ENCODE assay signal across 23 cellular contexts in the genomic region with DNA sequence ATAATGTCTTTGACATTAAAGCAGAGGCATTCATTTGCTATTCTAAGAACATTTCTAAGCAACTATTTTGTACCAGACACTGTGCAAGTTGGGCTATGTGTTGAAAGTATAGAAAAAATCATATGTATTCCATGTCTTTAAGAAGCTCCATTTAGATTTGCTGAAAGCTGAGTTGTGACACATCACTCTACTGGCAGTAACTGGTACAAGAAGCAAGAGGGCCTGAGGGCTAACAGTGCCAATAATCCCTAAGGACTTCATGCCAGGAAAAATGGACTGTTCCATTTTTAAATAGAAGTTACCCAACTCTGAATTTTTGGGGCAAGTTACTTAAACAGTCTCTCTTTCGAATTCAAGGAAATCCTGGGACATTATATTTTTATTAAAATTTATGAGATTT.
A peak's percentile ranks its signal among the peaks of the same experiment; 100 is the strongest.
DNase-seq lines count a peak whose midpoint lies in the region; ATAC-seq, FAIRE-seq and TF ChIP-seq lines count a peak whose summit lies in the region.
"Had no signal": no experiment of that assay in that cellular context is flagged by ENCODE, and none has a peak within 500 bp of the region (broad histone marks: within the 10 kb centered on the region; RNA-seq: fewer than 3 reads in every experiment).

No MANE protein-coding gene starts in this region.

- H3K4me1 ChIP-seq in PC-3 (ENCODE audit: insufficient read depth, low read length) (no peaks in the 10 kb centered on the region), HepG2 (ENCODE audit: insufficient read depth, low read length) (no peaks in the 10 kb centered on the region), suprapubic skin (no peaks in the 10 kb centered on the region)

- H3K4me3 ChIP-seq in PC-3 (ENCODE audit: low read length) = no peak overlapping the region
- H3K4me3 ChIP-seq in HepG2 (replicated peaks in 1 of 3; ENCODE audit: insufficient read depth in 1 of 3, low read depth in 2 of 3, low read length in 3 of 3) = no peak overlapping the region
- no peak overlapping the region for H3K4me3 ChIP-seq in suprapubic skin
- H3K4me3 ChIP-seq: tibial nerve had no signal

- BruUV-seq in PC-3 (replicated peaks; lab: Mats Ljungman, UMichigan) = no TSS peak
- no TSS peak for BruUV-seq in HepG2 (replicated peaks; lab: Mats Ljungman, UMichigan)

- CTCF ChIA-PET in PC-3 (lab: Charles Lee) (no interaction called here), HepG2 (lab: Yijun Ruan, JAX; ENCODE audit: low intra/inter-chr PET ratio, low total read pairs) (no interaction called here)

- no peaks in the 10 kb centered on the region for H3K9me2 ChIP-seq in PC-3 (replicated peaks; ENCODE audit: low read length)

- H3K4me2 ChIP-seq in PC-3 (ENCODE audit: low read length) (no peak overlapping the region), HepG2 (ENCODE audit: low read depth, low read length) (no peak overlapping the region)

- ATAC-seq in PC-3 = no peak
- no peak for ATAC-seq in HepG2

- TF ChIP-seq RAD21 in HepG2 (CRISPR knock-in tag; IDR thresholded peaks at IDR 0.05) = no peak

- peaks cover 59% of the 10 kb centered on the region for H3K4me1 Mint-ChIP-seq in osteocyte (ENCODE audit: unreplicated experiment)
- H3K4me1 Mint-ChIP-seq: activated naive CD8-positive, alpha-beta T cell treated with anti-CD3 and anti-CD28 coated beads, Interleukin-2, amount 10 ng/mL, durations not matched to agents 7 days and 5 days had no signal

- intact Hi-C loops in PC-3 (cut with micrococcal nuclease) (no loop called here), HepG2 (cut with micrococcal nuclease; ENCODE audit: unreplicated experiment) (no loop called here)

- H3K9ac ChIP-seq in PC-3 (ENCODE audit: low read length) (no peak overlapping the region), HepG2 (ENCODE audit: insufficient read depth, low read depth, low read length) (no peak overlapping the region)

- no peaks in the 10 kb centered on the region for H3F3A ChIP-seq in PC-3 (ENCODE audit: low read length, unreplicated experiment)

- no peaks in the 10 kb centered on the region for H3K9me3 ChIP-seq in PC-3 (ENCODE audit: low read length)
- H3K9me3 ChIP-seq in HepG2 (ENCODE audit: low read length) = no peaks in the 10 kb centered on the region
- H3K9me3 ChIP-seq in suprapubic skin = no peaks in the 10 kb centered on the region
- H3K9me3 ChIP-seq: tibial nerve had no signal

- no peaks in the 10 kb centered on the region for H3K27me3 Mint-ChIP-seq in osteocyte (ENCODE audit: unreplicated experiment)
- H3K27me3 Mint-ChIP-seq: activated naive CD8-positive, alpha-beta T cell treated with anti-CD3 and anti-CD28 coated beads, Interleukin-2, amount 10 ng/mL, durations not matched to agents 7 days and 5 days; progenitor cell of endocrine pancreas had no signal

- POLR2A ChIA-PET in PC-3 (lab: Charles Lee; ENCODE audit: unreplicated experiment) (no interaction called here), HepG2 (lab: Yijun Ruan, JAX) (no interaction called here)

- WGBS in HepG2 (ENCODE audit: low lambda C conversion rate) = 92% methylated on average over 1 of the region's 1 CpG
- 85% methylated on average over 1 of the region's 1 CpG for WGBS in suprapubic skin

- DNase-seq in GM03348 (ENCODE audit: low spot score) (peak; percentile 10), PC-3 (peak; percentile 26), dedifferentiated amniotic fluid mesenchymal stem cell (ENCODE audit: extremely low spot score) (peak; percentile 52), osteocyte (ENCODE audit: extremely low spot score, unreplicated experiment) (no peak), HepG2 (ENCODE audit: low spot score) (no peak), suprapubic skin (ENCODE audit: low spot score in 2 of 2) (no peak)
- no peak for DNase-seq in activated CD4-positive, alpha-beta T cell treated with anti-CD3 and anti-CD28 coated beads for 48 hours
- DNase-seq in activated CD4-positive, CD25-positive, alpha-beta regulatory T cell treated with anti-CD3 and anti-CD28 coated beads, Interleukin-2, amount 50 U/mL, for 72 hours = no peak
- DNase-seq: activated CD4-positive, alpha-beta T cell treated with anti-CD3 and anti-CD28 coated beads, Interleukin-2, amount 50 U/mL, for 1 hour; activated naive CD8-positive, alpha-beta T cell treated with anti-CD3 and anti-CD28 coated beads, Interleukin-2, amount 10 ng/mL, durations not matched to agents 7 days and 5 days; CD4-positive, CD25-positive, alpha-beta regulatory T cell; DMS53; H9; left cardiac atrium; NCI-H1436 treated with DMSO at 0.1 percent for 48 hours; SIG-M5; small intestine; stimulated activated CD4-positive, alpha-beta T cell treated with anti-CD3 and anti-CD28 coated beads, Interleukin-2, amount 100 ng/mL, for 48 hours; stimulated activated naive CD4-positive, alpha-beta T cell treated with Interleukin-2 at 50 U/mL for 16 hours had no signal

- TF ChIP-seq CTCF in PC-3 (conservative IDR thresholded peaks at IDR 0.05; ENCODE audit: low read depth, low read length) = no peak
- TF ChIP-seq CTCF in osteocyte (IDR thresholded peaks at IDR 0.05) = no peak
- no peak for TF ChIP-seq CTCF in HepG2 (CRISPR knock-in tag; IDR thresholded peaks at IDR 0.05)
- no peak for TF ChIP-seq CTCF in suprapubic skin (IDR thresholded peaks at IDR 0.05)

- no peaks in the 10 kb centered on the region for H4K20me1 ChIP-seq in PC-3 (ENCODE audit: low read length)
- no peaks in the 10 kb centered on the region for H4K20me1 ChIP-seq in HepG2 (ENCODE audit: insufficient read depth, low read length)

- in situ Hi-C loops in HepG2 (cut with HindIII; ENCODE audit: extremely low pct_ligation_motif_present, low pct_unique_long_range_greater_than_20kb) = no loop called here

- H3K27ac Mint-ChIP-seq in osteocyte (ENCODE audit: unreplicated experiment) = peak overlapping the region; percentile 93
- H3K27ac Mint-ChIP-seq: activated naive CD8-positive, alpha-beta T cell treated with anti-CD3 and anti-CD28 coated beads, Interleukin-2, amount 10 ng/mL, durations not matched to agents 7 days and 5 days; brain; CD4-positive, CD25-positive, alpha-beta regulatory T cell; progenitor cell of endocrine pancreas; T-helper 1 cell treated with Interleukin-12 subunit alpha and Interleukin-12 subunit beta and Interleukin-4 antibody, amounts not matched to agents 30 μg/mL and 1 μg/mL, for 36 hours had no signal

- FAIRE-seq in HepG2 (lab: Jason Lieb, UNC) = no peak
- FAIRE-seq: small intestine had no signal

- no peak overlapping the region for H2AFZ ChIP-seq in PC-3 (ENCODE audit: low read length)
- H2AFZ ChIP-seq in HepG2 (ENCODE audit: low read length) = no peak overlapping the region

- peaks cover 18% of the 10 kb centered on the region for H3K9me3 Mint-ChIP-seq in osteocyte (ENCODE audit: unreplicated experiment)

- H3K4me3 Mint-ChIP-seq in osteocyte (ENCODE audit: unreplicated experiment) = no peak overlapping the region
- H3K4me3 Mint-ChIP-seq: activated naive CD8-positive, alpha-beta T cell treated with anti-CD3 and anti-CD28 coated beads, Interleukin-2, amount 10 ng/mL, durations not matched to agents 7 days and 5 days; brain; CD4-positive, CD25-positive, alpha-beta regulatory T cell; H9; T-helper 1 cell treated with Interleukin-12 subunit alpha and Interleukin-12 subunit beta and Interleukin-4 antibody, amounts not matched to agents 30 μg/mL and 1 μg/mL, for 36 hours had no signal

- H3K79me2 ChIP-seq in PC-3 (ENCODE audit: low read length) (no peaks in the 10 kb centered on the region), HepG2 (ENCODE audit: insufficient read depth, low read length) (no peaks in the 10 kb centered on the region)

- H3K27ac ChIP-seq in PC-3 (ENCODE audit: low read length) (no peak overlapping the region), HepG2 (ENCODE audit: extremely low read length, insufficient read depth, low read length) (no peak overlapping the region), suprapubic skin (no peak overlapping the region)
- H3K27ac ChIP-seq: tibial nerve had no signal

- no peaks in the 10 kb centered on the region for H3K36me3 ChIP-seq in PC-3 (ENCODE audit: low read depth, low read length)
- H3K36me3 ChIP-seq in HepG2 (replicated peaks in 1 of 2; ENCODE audit: control insufficient read depth in 1 of 2, insufficient read depth in 2 of 2, low read length in 2 of 2) = no peaks in the 10 kb centered on the region
- H3K36me3 ChIP-seq in suprapubic skin = no peaks in the 10 kb centered on the region
- H3K36me3 ChIP-seq: tibial nerve had no signal

- no peak for TF ChIP-seq POLR2A in HepG2 (IDR thresholded peaks at IDR 0.05; ENCODE audit: insufficient read depth in 1 of 2, low read depth in 2 of 2, low read length in 2 of 2)
- no peak for TF ChIP-seq POLR2A in suprapubic skin (IDR thresholded peaks at IDR 0.05)

- TF ChIP-seq EP300 in HepG2 (IDR thresholded peaks at IDR 0.05; ENCODE audit: low read depth in 2 of 2, low read length in 2 of 2) (no peak), HepG2 (CRISPR knock-in tag; IDR thresholded peaks at IDR 0.05; ENCODE audit: borderline replicate concordance) (no peak), suprapubic skin (IDR thresholded peaks at IDR 0.05) (no peak)

- H3K27me3 ChIP-seq in PC-3 (ENCODE audit: low read length) = no peaks in the 10 kb centered on the region
- H3K27me3 ChIP-seq in HepG2 (ENCODE audit: control insufficient read depth in 1 of 2, insufficient read depth in 2 of 2, low read length in 2 of 2) = no peaks in the 10 kb centered on the region
- H3K27me3 ChIP-seq in suprapubic skin = no peaks in the 10 kb centered on the region
- H3K27me3 ChIP-seq: tibial nerve had no signal

- H3K36me3 Mint-ChIP-seq in osteocyte (ENCODE audit: unreplicated experiment) = peaks cover 22% of the 10 kb centered on the region

TF ChIP-seq in HepG2, 621 proteins besides CTCF, POLR2A, EP300 and RAD21:
- no peak for TF ChIP-seq ZNF34 (CRISPR knock-in tag; IDR thresholded peaks at IDR 0.05; ENCODE audit: borderline replicate concordance)
- TF ChIP-seq, protein P1, sequence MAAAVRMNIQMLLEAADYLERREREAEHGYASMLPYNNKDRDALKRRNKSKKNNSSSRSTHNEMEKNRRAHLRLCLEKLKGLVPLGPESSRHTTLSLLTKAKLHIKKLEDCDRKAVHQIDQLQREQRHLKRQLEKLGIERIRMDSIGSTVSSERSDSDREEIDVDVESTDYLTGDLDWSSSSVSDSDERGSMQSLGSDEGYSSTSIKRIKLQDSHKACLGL (CRISPR knock-in tag; IDR thresholded peaks at IDR 0.05) = no peak
- TF ChIP-seq, protein P2, sequence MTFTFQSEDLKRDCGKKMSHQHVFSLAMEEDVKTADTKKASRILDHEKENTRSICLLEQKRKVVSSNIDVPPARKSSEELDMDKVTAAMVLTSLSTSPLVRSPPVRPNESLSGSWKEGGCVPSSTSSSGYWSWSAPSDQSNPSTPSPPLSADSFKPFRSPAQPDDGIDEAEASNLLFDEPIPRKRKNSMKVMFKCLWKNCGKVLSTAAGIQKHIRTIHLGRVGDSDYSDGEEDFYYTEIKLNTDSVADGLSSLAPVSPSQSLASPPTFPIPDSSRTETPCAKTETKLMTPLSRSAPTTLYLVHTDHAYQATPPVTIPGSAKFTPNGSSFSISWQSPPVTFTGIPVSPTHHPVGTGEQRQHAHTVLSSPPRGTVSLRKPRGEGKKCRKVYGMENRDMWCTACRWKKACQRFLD (CRISPR knock-in tag; IDR thresholded peaks at IDR 0.05; ENCODE audit: borderline replicate concordance) = no peak

Comparison
In these comparisons a context has a peak if more than half of its experiments do, and no peak if none do; other contexts are left out.
1. DNase-seq: peak in GM03348 (single experiment), PC-3 (single experiment) and dedifferentiated amniotic fluid mesenchymal stem cell (single experiment); none in osteocyte (single experiment), activated CD4-positive, alpha-beta T cell treated with anti-CD3 and anti-CD28 coated beads for 48 hours (single experiment), activated CD4-positive, CD25-positive, alpha-beta regulatory T cell treated with anti-CD3 and anti-CD28 coated beads, Interleukin-2, amount 50 U/mL, for 72 hours (single experiment), HepG2 (single experiment) and suprapubic skin (0 of 2).